1 cellular context compared by ENCODE assay signal in genomic region chr1:211578640-211579433, GRCh38.
TF ChIP-seq lines count a peak whose summit lies in the region.

Gene SLC30A1, minus strand, starts transcription at chr1:211579161. Its CDS starts 549 bp downstream, at chr1:211578612.

TF ChIP-seq in HEK293, 187 proteins besides CTCF, POLR2A, EP300 and RAD21 (continued from another document):
- TF ChIP-seq, protein P1, sequence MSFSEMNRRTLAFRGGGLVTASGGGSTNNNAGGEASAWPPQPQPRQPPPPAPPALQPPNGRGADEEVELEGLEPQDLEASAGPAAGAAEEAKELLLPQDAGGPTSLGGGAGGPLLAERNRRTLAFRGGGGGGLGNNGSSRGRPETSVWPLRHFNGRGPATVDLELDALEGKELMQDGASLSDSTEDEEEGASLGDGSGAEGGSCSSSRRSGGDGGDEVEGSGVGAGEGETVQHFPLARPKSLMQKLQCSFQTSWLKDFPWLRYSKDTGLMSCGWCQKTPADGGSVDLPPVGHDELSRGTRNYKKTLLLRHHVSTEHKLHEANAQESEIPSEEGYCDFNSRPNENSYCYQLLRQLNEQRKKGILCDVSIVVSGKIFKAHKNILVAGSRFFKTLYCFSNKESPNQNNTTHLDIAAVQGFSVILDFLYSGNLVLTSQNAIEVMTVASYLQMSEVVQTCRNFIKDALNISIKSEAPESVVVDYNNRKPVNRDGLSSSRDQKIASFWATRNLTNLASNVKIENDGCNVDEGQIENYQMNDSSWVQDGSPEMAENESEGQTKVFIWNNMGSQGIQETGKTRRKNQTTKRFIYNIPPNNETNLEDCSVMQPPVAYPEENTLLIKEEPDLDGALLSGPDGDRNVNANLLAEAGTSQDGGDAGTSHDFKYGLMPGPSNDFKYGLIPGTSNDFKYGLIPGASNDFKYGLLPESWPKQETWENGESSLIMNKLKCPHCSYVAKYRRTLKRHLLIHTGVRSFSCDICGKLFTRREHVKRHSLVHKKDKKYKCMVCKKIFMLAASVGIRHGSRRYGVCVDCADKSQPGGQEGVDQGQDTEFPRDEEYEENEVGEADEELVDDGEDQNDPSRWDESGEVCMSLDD (tag by site-specific recombination; IDR thresholded peaks at IDR 0.05) = peak; percentile 79
- TF ChIP-seq SP3 (tag by site-specific recombination; IDR thresholded peaks at IDR 0.05) (peak; percentile 84), ZNF677 (tag by site-specific recombination; IDR thresholded peaks at IDR 0.05) (0 out of 2 replicates have a peak, but pooled peaks have one; percentile 2), ZNF544 (tag by site-specific recombination; IDR thresholded peaks at IDR 0.05) (no peak), ZNF747 (tag by site-specific recombination; IDR thresholded peaks at IDR 0.05) (no peak), ZNF660 (tag by site-specific recombination; IDR thresholded peaks at IDR 0.05) (peak; percentile 74), ZXDB (tag by site-specific recombination; IDR thresholded peaks at IDR 0.05) (0 out of 2 replicates have a peak, but pooled peaks have one; percentile 7), ZNF561 (tag by site-specific recombination; IDR thresholded peaks at IDR 0.05; ENCODE audit: borderline replicate concordance) (0 out of 2 replicates have a peak, but pooled peaks have one; percentile 31), WT1 (tag by site-specific recombination; IDR thresholded peaks at IDR 0.05) (no peak), KLF8 (tag by site-specific recombination; IDR thresholded peaks at IDR 0.05) (peak; percentile 55; the same call in 1 of the 2 replicates), ZNF23 (tag by site-specific recombination; IDR thresholded peaks at IDR 0.05; ENCODE audit: borderline replicate concordance) (no peak), ZNF132 (tag by site-specific recombination; IDR thresholded peaks at IDR 0.05; ENCODE audit: borderline replicate concordance) (no peak), ZEB2 (tag by site-specific recombination; IDR thresholded peaks at IDR 0.05) (peak; percentile 14; the same call in 1 of the 2 replicates), ZNF777 (tag by site-specific recombination; IDR thresholded peaks at IDR 0.05; ENCODE audit: borderline replicate concordance) (no peak), PATZ1 (tag by site-specific recombination; IDR thresholded peaks at IDR 0.05) (peak; percentile 55), ZBTB20 (tag by site-specific recombination; IDR thresholded peaks at IDR 0.05) (peak; percentile 33; the same call in 1 of the 2 replicates), ZNF701 (tag by site-specific recombination; IDR thresholded peaks at IDR 0.05) (no peak), KLF10 (tag by site-specific recombination; IDR thresholded peaks at IDR 0.05) (peak; percentile 30; the same call in 1 of the 2 replicates)
- TF ChIP-seq, protein P2, sequence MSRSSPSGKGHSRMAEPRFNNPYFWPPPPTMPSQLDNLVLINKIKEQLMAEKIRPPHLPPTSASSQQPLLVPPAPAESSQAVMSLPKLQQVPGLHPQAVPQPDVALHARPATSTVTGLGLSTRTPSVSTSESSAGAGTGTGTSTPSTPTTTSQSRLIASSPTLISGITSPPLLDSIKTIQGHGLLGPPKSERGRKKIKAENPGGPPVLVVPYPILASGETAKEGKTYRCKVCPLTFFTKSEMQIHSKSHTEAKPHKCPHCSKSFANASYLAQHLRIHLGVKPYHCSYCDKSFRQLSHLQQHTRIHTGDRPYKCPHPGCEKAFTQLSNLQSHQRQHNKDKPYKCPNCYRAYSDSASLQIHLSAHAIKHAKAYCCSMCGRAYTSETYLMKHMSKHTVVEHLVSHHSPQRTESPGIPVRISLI (tag by site-specific recombination; IDR thresholded peaks at IDR 0.05) = peak; percentile 89
- TF ChIP-seq, protein P3, sequence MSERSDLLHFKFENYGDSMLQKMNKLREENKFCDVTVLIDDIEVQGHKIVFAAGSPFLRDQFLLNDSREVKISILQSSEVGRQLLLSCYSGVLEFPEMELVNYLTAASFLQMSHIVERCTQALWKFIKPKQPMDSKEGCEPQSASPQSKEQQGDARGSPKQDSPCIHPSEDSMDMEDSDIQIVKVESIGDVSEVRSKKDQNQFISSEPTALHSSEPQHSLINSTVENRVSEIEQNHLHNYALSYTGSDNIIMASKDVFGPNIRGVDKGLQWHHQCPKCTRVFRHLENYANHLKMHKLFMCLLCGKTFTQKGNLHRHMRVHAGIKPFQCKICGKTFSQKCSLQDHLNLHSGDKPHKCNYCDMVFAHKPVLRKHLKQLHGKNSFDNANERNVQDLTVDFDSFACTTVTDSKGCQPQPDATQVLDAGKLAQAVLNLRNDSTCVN (tag by site-specific recombination; optimal IDR thresholded peaks at IDR 0.05) = peak; percentile 58
